2 cellular contexts compared by ENCODE assay signal in genomic region chr19:491146-491741, GRCh38.
TF ChIP-seq lines count a peak whose summit lies in the region.

No MANE protein-coding gene starts in this region.

TF ChIP-seq in SK-N-SH, 30 proteins besides CTCF, POLR2A, EP300 and RAD21 (continued from another document):
- TF ChIP-seq USF1 (IDR thresholded peaks at IDR 0.05; ENCODE audit: borderline replicate concordance, low read depth): no peak
- TF ChIP-seq REST (IDR thresholded peaks at IDR 0.05; ENCODE audit: low read depth, low read length): no peak
- no peak for TF ChIP-seq MAX (IDR thresholded peaks at IDR 0.05; ENCODE audit: low read depth)
- TF ChIP-seq RCOR1 (IDR thresholded peaks at IDR 0.05; ENCODE audit: low read length): no peak
- no peak for TF ChIP-seq NRF1 (IDR thresholded peaks at IDR 0.05; ENCODE audit: low read depth, low read length)
- no peak for TF ChIP-seq IRF3 (IDR thresholded peaks at IDR 0.05; ENCODE audit: low read depth, low read length)
- no peak for TF ChIP-seq GABPA (IDR thresholded peaks at IDR 0.05; ENCODE audit: low read depth)
- TF ChIP-seq TCF12 (IDR thresholded peaks at IDR 0.05): no peak
- TF ChIP-seq FOXM1 (IDR thresholded peaks at IDR 0.05; ENCODE audit: low read depth): no peak
- no peak for TF ChIP-seq RXRA (IDR thresholded peaks at IDR 0.05; ENCODE audit: borderline replicate concordance, low read depth)
- no peak for TF ChIP-seq FOSL2 (IDR thresholded peaks at IDR 0.05; ENCODE audit: borderline replicate concordance, low read depth)
- TF ChIP-seq EZH2phosphoT487 (IDR thresholded peaks at IDR 0.05; ENCODE audit: borderline replicate concordance, low read depth): no peak
- no peak for TF ChIP-seq CHD2 (IDR thresholded peaks at IDR 0.05; ENCODE audit: low read length, partially characterized antibody)

TF ChIP-seq in SK-N-SH treated with all-trans-retinoic acid at 6 μM for 48 hours, 23 proteins besides CTCF, POLR2A, EP300 and RAD21 (continued from another document):
- no peak for TF ChIP-seq POU6F1 (CRISPR knock-in tag; IDR thresholded peaks at IDR 0.05; ENCODE audit: borderline replicate concordance, low read depth)
- TF ChIP-seq GLIS3 (CRISPR knock-in tag; IDR thresholded peaks at IDR 0.05): no peak
- TF ChIP-seq ISL1 (CRISPR knock-in tag; IDR thresholded peaks at IDR 0.05): no peak
- TF ChIP-seq RARB (CRISPR knock-in tag; IDR thresholded peaks at IDR 0.05): no peak
- no peak for TF ChIP-seq TOX (CRISPR knock-in tag; IDR thresholded peaks at IDR 0.05; ENCODE audit: borderline replicate concordance)
- no peak for TF ChIP-seq ZFP30 (CRISPR knock-in tag; IDR thresholded peaks at IDR 0.05)
- TF ChIP-seq CSRNP3 (CRISPR knock-in tag; IDR thresholded peaks at IDR 0.05): no peak
- no peak for TF ChIP-seq ZNF565 (CRISPR knock-in tag; conservative IDR thresholded peaks at IDR 0.05; ENCODE audit: low read depth)
- no peak for TF ChIP-seq ZC3H10 (CRISPR knock-in tag; IDR thresholded peaks at IDR 0.05)
- no peak for TF ChIP-seq ZNF8 (CRISPR knock-in tag; IDR thresholded peaks at IDR 0.05)
